16 cellular contexts compared by ENCODE assay signal in the genomic region with DNA sequence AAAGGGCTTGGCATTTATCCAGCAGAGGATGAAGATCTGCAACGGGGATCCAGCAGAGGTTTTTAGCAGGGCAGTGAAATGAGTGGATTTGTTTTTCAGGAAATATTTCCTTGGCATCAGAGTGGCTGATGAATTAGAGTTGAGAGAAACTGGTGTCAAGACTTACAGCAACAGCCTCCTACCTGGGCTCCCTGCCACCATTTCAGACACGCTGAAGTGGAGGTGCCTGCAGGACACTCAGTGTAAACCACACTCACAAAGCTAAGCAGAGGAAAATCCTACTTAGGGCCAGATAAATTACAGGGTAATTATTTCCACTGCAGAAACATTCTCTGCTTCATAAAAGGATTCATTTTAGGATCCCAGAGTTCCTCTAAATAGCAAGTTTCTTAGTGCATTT.
A peak's percentile ranks its signal among the peaks of the same experiment; 100 is the strongest.
DNase-seq lines count a peak whose midpoint lies in the region; ATAC-seq, FAIRE-seq and TF ChIP-seq lines count a peak whose summit lies in the region.
"Had no signal": no experiment of that assay in that cellular context is flagged by ENCODE, and none has a peak within 500 bp of the region (broad histone marks: within the 10 kb centered on the region; RNA-seq: fewer than 3 reads in every experiment).

No MANE protein-coding gene starts in this region.

- no peaks in the 10 kb centered on the region for H3K9me3 ChIP-seq in testis
- H3K9me3 ChIP-seq in CD4-positive, alpha-beta memory T cell (ENCODE audit: control insufficient read depth in 1 of 2, low read length in 2 of 2): no peaks in the 10 kb centered on the region
- H3K9me3 ChIP-seq: gastrocnemius medialis had no signal

- no peaks in the 10 kb centered on the region for H3K36me3 Mint-ChIP-seq in CD4-positive, alpha-beta memory T cell
- H3K36me3 Mint-ChIP-seq: activated CD4-positive, alpha-beta memory T cell treated with anti-CD3 and anti-CD28 coated beads for 36 hours; naive thymus-derived CD8-positive, alpha-beta T cell had no signal

- no peaks in the 10 kb centered on the region for H3K27me3 Mint-ChIP-seq in CD4-positive, alpha-beta memory T cell
- H3K27me3 Mint-ChIP-seq: activated CD4-positive, alpha-beta memory T cell treated with anti-CD3 and anti-CD28 coated beads for 36 hours; central memory CD8-positive, alpha-beta T cell; stimulated activated naive CD8-positive, alpha-beta T cell treated with anti-CD3 and anti-CD28 coated beads, Interleukin-15, amount 100 ng/mL, for 72 hours had no signal

- H3K27ac ChIP-seq in testis: no peak overlapping the region
- H3K27ac ChIP-seq in CD4-positive, alpha-beta memory T cell (ENCODE audit: low read depth, low read length): no peak overlapping the region
- H3K27ac ChIP-seq: gastrocnemius medialis had no signal

- TF ChIP-seq CTCF in epithelial cell of esophagus (IDR thresholded peaks at IDR 0.05; ENCODE audit: insufficient read depth, low read depth, low read length, missing control alignments) (no peak), testis (IDR thresholded peaks at IDR 0.05) (no peak)

- DNase-seq in A172 (ENCODE audit: low spot score) (peak; percentile 6), H54 (ENCODE audit: insufficient read length, low spot score) (no peak), NCI-H2196 treated with DMSO at 0.1 percent for 48 hours (lab: John Stamatoyannopoulos, UW; ENCODE audit: unreplicated experiment) (peak; percentile 97), epithelial cell of esophagus (ENCODE audit: low read depth) (peak; percentile 2), NCI-H226 (no peak), testis (no peak)
- no peak for DNase-seq in CD4-positive, alpha-beta memory T cell
- DNase-seq: activated CD4-positive, alpha-beta memory T cell treated with anti-CD3 and anti-CD28 coated beads for 36 hours; activated T-cell treated with anti-CD3 and anti-CD28 coated beads, Interleukin-2, amount 50 U/mL, for 72 hours; gastrocnemius medialis; IMR-90; naive thymus-derived CD8-positive, alpha-beta T cell; stimulated activated naive CD8-positive, alpha-beta T cell treated with anti-CD3 and anti-CD28 coated beads, Interleukin-15, amount 100 ng/mL, for 72 hours had no signal

- WGBS in testis, 2 donors: 41 to 44% methylated on average over 2 of the region's 2 CpGs

- FAIRE-seq in H54 (lab: Jason Lieb, UNC): peak; percentile 81
- FAIRE-seq: GM19239 had no signal

- no peaks in the 10 kb centered on the region for H3K4me1 ChIP-seq in testis
- no peaks in the 10 kb centered on the region for H3K4me1 ChIP-seq in CD4-positive, alpha-beta memory T cell (ENCODE audit: insufficient read depth, low read length)
- H3K4me1 ChIP-seq: gastrocnemius medialis had no signal

- no peak overlapping the region for H3K27ac Mint-ChIP-seq in CD4-positive, alpha-beta memory T cell
- H3K27ac Mint-ChIP-seq: activated CD4-positive, alpha-beta memory T cell treated with anti-CD3 and anti-CD28 coated beads for 36 hours; activated T-cell treated with anti-CD3 and anti-CD28 coated beads, Interleukin-2, amount 50 U/mL, for 72 hours; naive thymus-derived CD8-positive, alpha-beta T cell; stimulated activated naive CD8-positive, alpha-beta T cell treated with anti-CD3 and anti-CD28 coated beads, Interleukin-15, amount 100 ng/mL, for 72 hours had no signal

- ATAC-seq in HG02798 (IDR thresholded peaks at IDR 0.05; ENCODE audit: poor library complexity, unreplicated experiment): no peak
- ATAC-seq: activated T-cell treated with anti-CD3 and anti-CD28 coated beads, Interleukin-2, amount 50 U/mL, for 72 hours; gastrocnemius medialis; naive thymus-derived CD8-positive, alpha-beta T cell; stimulated activated naive CD8-positive, alpha-beta T cell treated with anti-CD3 and anti-CD28 coated beads, Interleukin-15, amount 100 ng/mL, for 72 hours had no signal

- H3K4me1 Mint-ChIP-seq in CD4-positive, alpha-beta memory T cell: no peaks in the 10 kb centered on the region
- H3K4me1 Mint-ChIP-seq: central memory CD8-positive, alpha-beta T cell; naive thymus-derived CD8-positive, alpha-beta T cell; stimulated activated naive CD8-positive, alpha-beta T cell treated with anti-CD3 and anti-CD28 coated beads, Interleukin-15, amount 100 ng/mL, for 72 hours had no signal

- POLR2A ChIA-PET in CD4-positive, alpha-beta memory T cell (lab: Charles Lee; ENCODE audit: partially characterized antibody): no interaction called here

- H3K9me3 Mint-ChIP-seq in CD4-positive, alpha-beta memory T cell: peaks cover 0 to 10% (median 0%) of the 10 kb centered on the region in 8 donors

- intact Hi-C loops in testis (cut with DNase I; ENCODE audit: low total_unique reads): no loop called here
- intact Hi-C loops in CD4-positive, alpha-beta memory T cell (cut with micrococcal nuclease): no loop called here

- no peak overlapping the region for H3K4me3 ChIP-seq in epithelial cell of esophagus (ENCODE audit: low read length)
- H3K4me3 ChIP-seq in testis: no peak overlapping the region
- no peak overlapping the region for H3K4me3 ChIP-seq in CD4-positive, alpha-beta memory T cell (ENCODE audit: low read length in 2 of 2)
- H3K4me3 ChIP-seq: gastrocnemius medialis had no signal

- H3K4me3 Mint-ChIP-seq in CD4-positive, alpha-beta memory T cell: no peak overlapping the region
- H3K4me3 Mint-ChIP-seq: activated CD4-positive, alpha-beta memory T cell treated with anti-CD3 and anti-CD28 coated beads for 36 hours; activated T-cell treated with anti-CD3 and anti-CD28 coated beads, Interleukin-2, amount 50 U/mL, for 72 hours; central memory CD8-positive, alpha-beta T cell; naive thymus-derived CD8-positive, alpha-beta T cell; stimulated activated naive CD8-positive, alpha-beta T cell treated with anti-CD3 and anti-CD28 coated beads, Interleukin-15, amount 100 ng/mL, for 72 hours had no signal

- TF ChIP-seq POLR2A in H54 (IDR thresholded peaks at IDR 0.05; ENCODE audit: low read depth, low read length): no peak
- no peak for TF ChIP-seq POLR2A in testis (IDR thresholded peaks at IDR 0.05)

- CTCF ChIA-PET in CD4-positive, alpha-beta memory T cell (lab: Charles Lee; ENCODE audit: partially characterized antibody): no interaction called here

- no peaks in the 10 kb centered on the region for H3K27me3 ChIP-seq in testis
- H3K27me3 ChIP-seq in CD4-positive, alpha-beta memory T cell (ENCODE audit: insufficient read depth, low read length): no peaks in the 10 kb centered on the region
- H3K27me3 ChIP-seq: gastrocnemius medialis had no signal

- H3K36me3 ChIP-seq in testis (ENCODE audit: low read depth, missing control alignments): no peaks in the 10 kb centered on the region
- no peaks in the 10 kb centered on the region for H3K36me3 ChIP-seq in CD4-positive, alpha-beta memory T cell (ENCODE audit: insufficient read depth, low read length)
- H3K36me3 ChIP-seq: gastrocnemius medialis had no signal

Comparison
In these comparisons a context has a peak if more than half of its experiments do, and no peak if none do; other contexts are left out.
1. DNase-seq: peak in A172 (single experiment), NCI-H2196 treated with DMSO at 0.1 percent for 48 hours (single experiment) and epithelial cell of esophagus (single experiment); none in H54 (single experiment), NCI-H226 (single experiment), testis (single experiment) and CD4-positive, alpha-beta memory T cell (0 of 5).